In the genomic region with DNA sequence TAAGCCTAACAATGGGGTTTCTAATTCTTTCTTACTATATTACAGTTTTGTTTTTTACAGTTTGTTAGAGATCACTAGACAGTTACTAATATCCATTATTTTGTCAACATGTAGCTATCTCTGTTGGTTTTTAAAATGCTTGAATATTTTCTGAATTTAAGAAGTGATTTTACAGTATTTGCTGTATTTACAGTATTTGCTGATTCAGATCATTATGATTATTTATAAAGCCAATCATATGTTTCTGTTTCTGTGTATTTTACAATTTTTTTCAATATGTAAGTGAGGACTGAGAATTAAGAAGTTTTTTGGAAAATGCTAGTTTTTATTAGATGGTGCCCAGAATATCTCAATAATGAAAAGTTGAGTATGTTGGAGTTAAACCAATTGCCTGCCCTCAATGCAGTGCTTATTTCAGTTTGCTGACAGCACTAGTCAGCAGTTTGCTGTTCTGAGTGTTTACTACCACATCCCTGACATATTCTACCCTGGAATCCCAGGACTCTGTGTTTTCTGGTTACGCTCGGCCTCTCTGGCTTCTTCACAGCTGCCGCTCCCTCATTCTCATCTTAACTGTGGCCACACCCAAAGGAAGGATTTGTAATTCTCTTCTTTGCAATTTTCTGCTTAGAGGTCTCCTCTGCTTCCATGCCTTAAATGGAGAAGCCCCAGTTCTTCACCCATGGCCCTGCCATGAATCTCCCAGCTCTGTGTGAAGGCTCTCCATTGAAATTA, we compare ENCODE assay signal across 19 cellular contexts.
DNase-seq lines count a peak whose midpoint lies in the region; ATAC-seq and TF ChIP-seq lines count a peak whose summit lies in the region.
"Had no signal": no experiment of that assay in that cellular context is flagged by ENCODE, and none has a peak within 500 bp of the region (broad histone marks: within the 10 kb centered on the region; RNA-seq: fewer than 3 reads in every experiment).

No MANE protein-coding gene starts in this region.

- H3K9ac ChIP-seq in adipocyte (ENCODE audit: low read length) = no peak overlapping the region
- H3K9ac ChIP-seq: SK-N-SH had no signal

- H3K4me3 ChIP-seq in adipocyte (ENCODE audit: low read length) = no peak overlapping the region
- H3K4me3 ChIP-seq in upper lobe of right lung = no peak overlapping the region
- H3K4me3 ChIP-seq: A549 had no signal

- H3K36me3 ChIP-seq in adipocyte (ENCODE audit: control insufficient read depth, insufficient read depth, low read length, severe bottlenecking) (no peaks in the 10 kb centered on the region), upper lobe of right lung (no peaks in the 10 kb centered on the region)

- no peak overlapping the region for H3K4me3 Mint-ChIP-seq in activated naive CD4-positive, alpha-beta T cell treated with anti-CD3 and anti-CD28 coated beads, Interleukin-2, amount 50 U/mL, for 24 hours
- H3K4me3 Mint-ChIP-seq in activated naive CD4-positive, alpha-beta T cell treated with anti-CD3 and anti-CD28 coated beads, Interleukin-2, amount 10 ng/mL, durations not matched to agents 7 days and 5 days = no peak overlapping the region
- no peak overlapping the region for H3K4me3 Mint-ChIP-seq in endothelial cell (ENCODE audit: unreplicated experiment)
- H3K4me3 Mint-ChIP-seq: endodermal cell, naive B cell had no signal

- H3K27ac Mint-ChIP-seq in activated naive CD4-positive, alpha-beta T cell treated with anti-CD3 and anti-CD28 coated beads, Interleukin-2, amount 50 U/mL, for 24 hours = peak overlapping the region; percentile 14
- no peak overlapping the region for H3K27ac Mint-ChIP-seq in activated naive CD4-positive, alpha-beta T cell treated with anti-CD3 and anti-CD28 coated beads, Interleukin-2, amount 10 ng/mL, durations not matched to agents 7 days and 5 days
- no peak overlapping the region for H3K27ac Mint-ChIP-seq in endothelial cell (ENCODE audit: unreplicated experiment)
- H3K27ac Mint-ChIP-seq: endodermal cell had no signal

- CTCF ChIA-PET in activated naive CD4-positive, alpha-beta T cell treated with anti-CD3 and anti-CD28 coated beads, Interleukin-2, amount 10 ng/mL, durations not matched to agents 7 days and 5 days (lab: Charles Lee) = no interaction called here

- H3K9me3 ChIP-seq in adipocyte (ENCODE audit: control insufficient read depth, low read length) (no peaks in the 10 kb centered on the region), upper lobe of right lung (no peaks in the 10 kb centered on the region)
- H3K9me3 ChIP-seq: A549 had no signal

- no peak overlapping the region for H3K27ac ChIP-seq in upper lobe of right lung
- H3K27ac ChIP-seq: A549 had no signal

- no peak for DNase-seq in activated naive CD4-positive, alpha-beta T cell treated with anti-CD3 and anti-CD28 coated beads, Interleukin-2, amount 10 ng/mL, durations not matched to agents 7 days and 5 days
- DNase-seq in adipocyte (ENCODE audit: low read depth) (peak; percentile 27), kidney glomerular epithelial cell (lab: John Stamatoyannopoulos, UW) (peak; percentile 7), upper lobe of right lung (no peak), NCI-H774 (lab: John Stamatoyannopoulos, UW) (no peak), DMS153 (lab: John Stamatoyannopoulos, UW) (no peak), endothelial cell (ENCODE audit: low spot score) (no peak)
- DNase-seq: activated CD8-positive, alpha-beta memory T cell treated with anti-CD3 and anti-CD28 coated beads for 24 hours; activated effector memory CD4-positive, alpha-beta T cell treated with anti-CD3 and anti-CD28 coated beads, Interleukin-2, amount 50 U/mL, for 16 hours; endodermal cell; Karpas-422; left cardiac atrium; naive B cell; NCI-H1436 treated with DMSO at 0.1 percent for 48 hours; NCI-H446 treated with DMSO at 0.1 percent for 48 hours; SK-N-SH; stimulated activated CD4-positive, alpha-beta T cell treated with anti-CD3 and anti-CD28 coated beads, Interleukin-2, amount 100 ng/mL, for 24 hours had no signal

- no peaks in the 10 kb centered on the region for H3K27me3 ChIP-seq in adipocyte (replicated peaks; ENCODE audit: control insufficient read depth, insufficient read depth, low read length)
- H3K27me3 ChIP-seq in upper lobe of right lung = no peaks in the 10 kb centered on the region

- peak; percentile 51 for ATAC-seq in upper lobe of right lung
- ATAC-seq: A549 had no signal

- H3K9me3 Mint-ChIP-seq in activated naive CD4-positive, alpha-beta T cell treated with anti-CD3 and anti-CD28 coated beads, Interleukin-2, amount 50 U/mL, for 24 hours = no peaks in the 10 kb centered on the region
- H3K9me3 Mint-ChIP-seq in activated naive CD4-positive, alpha-beta T cell treated with anti-CD3 and anti-CD28 coated beads, Interleukin-2, amount 10 ng/mL, durations not matched to agents 7 days and 5 days = peaks cover 2% of the 10 kb centered on the region
- no peaks in the 10 kb centered on the region for H3K9me3 Mint-ChIP-seq in endothelial cell (ENCODE audit: unreplicated experiment)
- H3K9me3 Mint-ChIP-seq: endodermal cell had no signal

- H3K27me3 Mint-ChIP-seq in activated naive CD4-positive, alpha-beta T cell treated with anti-CD3 and anti-CD28 coated beads, Interleukin-2, amount 50 U/mL, for 24 hours = peaks cover 3% of the 10 kb centered on the region
- peaks cover 4% of the 10 kb centered on the region for H3K27me3 Mint-ChIP-seq in activated naive CD4-positive, alpha-beta T cell treated with anti-CD3 and anti-CD28 coated beads, Interleukin-2, amount 10 ng/mL, durations not matched to agents 7 days and 5 days
- peaks cover 1% of the 10 kb centered on the region for H3K27me3 Mint-ChIP-seq in endothelial cell (ENCODE audit: unreplicated experiment)
- H3K27me3 Mint-ChIP-seq: naive B cell had no signal

- peaks cover 2% of the 10 kb centered on the region for H3K36me3 Mint-ChIP-seq in activated naive CD4-positive, alpha-beta T cell treated with anti-CD3 and anti-CD28 coated beads, Interleukin-2, amount 50 U/mL, for 24 hours
- no peaks in the 10 kb centered on the region for H3K36me3 Mint-ChIP-seq in activated naive CD4-positive, alpha-beta T cell treated with anti-CD3 and anti-CD28 coated beads, Interleukin-2, amount 10 ng/mL, durations not matched to agents 7 days and 5 days
- H3K36me3 Mint-ChIP-seq in endothelial cell (ENCODE audit: low read depth, unreplicated experiment) = no peaks in the 10 kb centered on the region
- H3K36me3 Mint-ChIP-seq: naive B cell had no signal

- TF ChIP-seq CTCF in upper lobe of right lung (IDR thresholded peaks at IDR 0.05) (no peak), endothelial cell (IDR thresholded peaks at IDR 0.05; ENCODE audit: unreplicated experiment) (no peak)

- intact Hi-C loops in upper lobe of right lung (cut with DNase I) = no loop called here

- H3K4me1 ChIP-seq in adipocyte (ENCODE audit: control insufficient read depth, insufficient read depth, low read length) = peaks cover 22% of the 10 kb centered on the region
- H3K4me1 ChIP-seq in upper lobe of right lung = no peaks in the 10 kb centered on the region

- peaks cover 35% of the 10 kb centered on the region for H3K4me1 Mint-ChIP-seq in activated naive CD4-positive, alpha-beta T cell treated with anti-CD3 and anti-CD28 coated beads, Interleukin-2, amount 50 U/mL, for 24 hours
- peaks cover 24% of the 10 kb centered on the region for H3K4me1 Mint-ChIP-seq in activated naive CD4-positive, alpha-beta T cell treated with anti-CD3 and anti-CD28 coated beads, Interleukin-2, amount 10 ng/mL, durations not matched to agents 7 days and 5 days
- no peaks in the 10 kb centered on the region for H3K4me1 Mint-ChIP-seq in endothelial cell (ENCODE audit: unreplicated experiment)

Comparison
In these comparisons a context has a peak if more than half of its experiments do, and no peak if none do; other contexts are left out.
1. DNase-seq: peak in adipocyte (single experiment) and kidney glomerular epithelial cell (single experiment); none in activated naive CD4-positive, alpha-beta T cell treated with anti-CD3 and anti-CD28 coated beads, Interleukin-2, amount 10 ng/mL, durations not matched to agents 7 days and 5 days (single experiment), upper lobe of right lung (single experiment), NCI-H774 (single experiment), DMS153 (single experiment) and endothelial cell (single experiment).